In the genomic region with DNA sequence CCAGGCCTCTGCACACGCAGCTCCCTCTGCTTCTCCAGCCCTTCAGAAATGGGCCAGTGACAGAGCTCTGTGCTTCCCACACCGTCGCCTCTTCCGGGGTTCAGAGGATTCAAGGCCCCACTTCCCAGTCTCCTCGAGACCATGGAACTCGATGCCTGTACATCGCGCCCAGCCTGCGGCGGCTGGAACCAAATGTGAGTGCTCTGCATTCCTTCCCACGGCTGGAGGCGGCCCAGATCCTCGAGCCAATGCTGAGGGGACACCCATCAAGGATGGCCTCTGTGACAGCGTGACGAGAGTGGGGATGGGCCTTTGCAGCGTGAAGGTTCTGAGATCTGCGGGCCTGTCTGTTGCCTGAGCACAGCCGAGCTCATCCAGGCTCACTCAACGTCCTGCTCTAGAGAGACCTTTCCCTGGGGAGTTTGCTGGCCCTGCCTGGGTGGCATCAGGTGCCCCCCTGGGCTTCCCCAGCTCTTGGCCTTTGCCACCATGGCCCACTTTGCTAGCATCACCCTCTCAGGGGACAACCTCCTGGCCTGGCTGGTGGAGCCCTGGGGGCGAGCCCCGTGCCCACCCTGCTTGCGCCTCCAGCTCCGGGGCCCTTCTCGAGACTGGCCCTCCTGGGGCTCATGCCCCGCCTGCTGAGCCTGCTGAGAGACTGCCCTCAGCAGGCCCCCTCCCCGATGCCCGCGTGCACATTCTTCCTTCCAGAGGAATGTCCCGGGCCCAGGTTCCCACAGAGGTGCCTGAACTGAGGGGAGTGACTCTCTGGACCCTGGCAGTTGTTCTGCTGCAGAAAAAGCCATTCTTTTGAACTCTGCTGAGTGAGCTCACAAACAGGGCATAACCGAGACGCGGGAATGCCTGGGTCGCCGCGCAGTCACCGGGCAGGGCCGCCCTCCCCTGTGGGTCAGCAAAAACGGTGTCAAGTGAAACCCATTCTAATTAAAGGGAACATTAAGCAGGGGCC, we compare ENCODE assay signal across 1 cellular context.
TF ChIP-seq lines count a peak whose summit lies in the region.

No MANE protein-coding gene starts in this region.

TF ChIP-seq in IMR-90, 13 proteins besides CTCF, POLR2A, EP300 and RAD21:
- TF ChIP-seq RCOR1 (IDR thresholded peaks at IDR 0.05; ENCODE audit: insufficient replicate concordance, low read length) (no peak), MAZ (IDR thresholded peaks at IDR 0.05; ENCODE audit: borderline replicate concordance, low read depth, low read length) (no peak)
